8 cellular contexts compared by ENCODE assay signal in the genomic region with DNA sequence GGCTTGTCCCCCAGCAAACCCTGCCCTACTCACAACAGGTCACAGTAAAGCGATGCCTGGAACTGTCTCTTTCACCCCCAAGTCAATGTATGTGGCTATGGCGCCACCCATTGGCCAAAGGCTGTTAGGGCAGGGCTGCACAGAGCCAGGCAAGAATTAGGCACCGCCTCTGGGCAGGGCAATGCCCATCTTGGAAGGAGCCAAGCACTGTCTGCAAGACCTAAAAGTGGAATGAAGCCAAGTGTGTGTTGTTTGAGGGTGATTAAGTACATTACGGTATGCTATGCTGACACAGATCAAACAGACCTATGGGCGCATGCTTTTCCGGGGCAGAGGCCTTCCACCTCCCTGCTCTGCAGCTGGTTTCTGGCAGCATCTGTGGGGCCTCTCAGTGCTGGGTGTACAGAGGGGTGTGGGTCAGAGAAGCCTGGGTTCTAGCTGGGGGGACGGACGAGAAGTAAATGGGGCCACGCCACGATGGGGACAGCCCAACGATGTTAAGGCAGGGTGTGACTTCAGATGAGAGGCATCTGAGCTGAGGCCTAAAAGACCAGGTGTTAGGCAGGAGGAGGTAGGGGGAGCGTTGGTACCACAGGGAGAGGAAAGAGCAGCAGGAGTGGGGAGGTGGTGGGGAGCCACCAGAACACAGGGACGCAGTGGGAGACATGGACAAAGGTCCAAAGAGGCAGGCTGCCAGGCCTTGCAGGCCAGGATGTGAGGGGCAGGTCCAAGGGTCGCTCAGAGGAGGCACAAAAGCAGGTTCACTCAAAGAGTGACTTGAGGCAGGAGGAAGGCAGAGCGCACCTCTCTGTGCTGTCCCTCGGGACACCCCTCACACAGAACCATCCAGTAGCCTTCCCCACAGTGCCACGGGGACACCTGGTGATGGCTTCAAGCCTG.
DNase-seq lines count a peak whose midpoint lies in the region; ATAC-seq and TF ChIP-seq lines count a peak whose summit lies in the region.

No MANE protein-coding gene starts in this region.

- H3K36me3 Mint-ChIP-seq in memory B cell = no peaks in the 10 kb centered on the region

- H3K4me3 ChIP-seq in AG10803 (ENCODE audit: low read length) = no peak overlapping the region

- H3K9me3 Mint-ChIP-seq in memory B cell = no peaks in the 10 kb centered on the region

- H3K4me3 Mint-ChIP-seq in memory B cell = no peak overlapping the region

- DNase-seq in AG10803 (ENCODE audit: low read depth) (peak; percentile 79), GM19238 (ENCODE audit: insufficient read length, low spot score) (peak; percentile 46), NCI-H2227 (lab: John Stamatoyannopoulos, UW; ENCODE audit: unreplicated experiment) (peak; percentile 91), ecto neural progenitor cell (ENCODE audit: low spot score) (peak; percentile 89), memory B cell (ENCODE audit: low spot score in 2 of 2) (peak in 1 of 2 donors; percentile 41)
- DNase-seq in activated CD4-positive, alpha-beta T cell treated with anti-CD3 and anti-CD28 coated beads, Interleukin-2, amount 50 U/mL, for 24 hours (ENCODE audit: low read depth in 1 of 2, low spot score in 1 of 2) = peak; percentile 32 to 34
- peak; percentile 19 for DNase-seq in stimulated activated naive CD4-positive, alpha-beta T cell treated with Interleukin-2 at 50 U/mL for 16 hours (lab: John Stamatoyannopoulos, UW)

- H3K4me1 Mint-ChIP-seq in memory B cell = peaks cover 10% of the 10 kb centered on the region

- TF ChIP-seq CTCF in AG10803 (conservative IDR thresholded peaks at IDR 0.05; ENCODE audit: low read length) = peak; percentile 98

- ATAC-seq in memory B cell (ENCODE audit: low read depth) = peak; percentile 54
- ATAC-seq in GM18867 (IDR thresholded peaks at IDR 0.05; ENCODE audit: unreplicated experiment) = no peak

- H3K27ac Mint-ChIP-seq in memory B cell = no peak overlapping the region

- H3K27me3 Mint-ChIP-seq in memory B cell = no peaks in the 10 kb centered on the region
